22 cellular contexts compared by ENCODE assay signal in genomic region chr1:206940588-206940936, GRCh38. TPM values are rescaled to one million over a fixed set of nuclear protein-coding genes. Genes with fewer than 3 reads are reported as not detected.
DNase-seq lines count a peak whose midpoint lies in the region; ATAC-seq, FAIRE-seq and TF ChIP-seq lines count a peak whose summit lies in the region.
"Had no signal": no experiment of that assay in that cellular context is flagged by ENCODE, and none has a peak within 500 bp of the region (broad histone marks: within the 10 kb centered on the region; RNA-seq: fewer than 3 reads in every experiment).

No MANE protein-coding gene starts in this region.

- no peaks in the 10 kb centered on the region for H4K20me1 ChIP-seq in osteoblast (ENCODE audit: insufficient read depth, low read length)

- 86 to 97% methylated on average over 3 of the region's 3 CpGs for WGBS in esophagus squamous epithelium, 2 donors
- WGBS in small intestine, 3 donors, result 17 to 67% (median 32%) methylated on average over 3 of the region's 3 CpGs

- H3K27me3 ChIP-seq in breast epithelium (no peaks in the 10 kb centered on the region), esophagus squamous epithelium (peaks cover 0 to 10% (median 0%) of the 10 kb centered on the region in 4 donors), small intestine (ENCODE audit: control insufficient read depth in 2 of 2, insufficient read depth in 2 of 2, low read length in 2 of 2) (no peaks in the 10 kb centered on the region), osteoblast (ENCODE audit: insufficient read depth, low read length) (peaks cover 35% of the 10 kb centered on the region)

- POLR2A ChIA-PET in MCF 10A (lab: Yijun Ruan, JAX), result no interaction called here

- no peaks in the 10 kb centered on the region for H3K36me3 Mint-ChIP-seq in MCF 10A (ENCODE audit: insufficient read depth, unreplicated experiment)

- TF ChIP-seq CTCF in breast epithelium (IDR thresholded peaks at IDR 0.05), result no peak
- TF ChIP-seq CTCF in MCF 10A (IDR thresholded peaks at IDR 0.05; ENCODE audit: unreplicated experiment), result no peak
- TF ChIP-seq CTCF in esophagus squamous epithelium (IDR thresholded peaks at IDR 0.05), result no peak
- no peak for TF ChIP-seq CTCF in osteoblast (IDR thresholded peaks at IDR 0.05; ENCODE audit: extremely low read depth, low read depth, low read length)

- H3K4me3 Mint-ChIP-seq in MCF 10A (ENCODE audit: unreplicated experiment), result no peak overlapping the region
- H3K4me3 Mint-ChIP-seq: CD4-positive, alpha-beta T cell; HFFc6 had no signal

- CTCF ChIA-PET in MCF 10A (lab: Yijun Ruan, JAX), result interaction anchor here (1.3 to 1.4 kb wide), 3 partner anchors 9 to 451 kb away, joined by 3 to 5 read pairs (median 4); no protein-coding TSS in a partner anchor

- no peak overlapping the region for H3K27ac Mint-ChIP-seq in MCF 10A (ENCODE audit: low read depth, unreplicated experiment)
- H3K27ac Mint-ChIP-seq: CD4-positive, alpha-beta T cell; HFFc6 had no signal

- H3K27me3 Mint-ChIP-seq in MCF 10A (ENCODE audit: insufficient read depth, unreplicated experiment), result peaks cover 25% of the 10 kb centered on the region

- H3K4me3 ChIP-seq in breast epithelium, result no peak overlapping the region
- no peak overlapping the region for H3K4me3 ChIP-seq in esophagus squamous epithelium
- peak overlapping the region in 1 of 2 donors; percentile 17 for H3K4me3 ChIP-seq in small intestine (ENCODE audit: low read depth in 1 of 2, low read length in 2 of 2)
- no peak overlapping the region for H3K4me3 ChIP-seq in osteoblast (ENCODE audit: insufficient read depth, low read length)

- peaks cover 8% of the 10 kb centered on the region for H3K4me1 Mint-ChIP-seq in MCF 10A (ENCODE audit: insufficient read depth, unreplicated experiment)

- BruUV-seq in MCF 10A (replicated peaks; lab: Mats Ljungman, UMichigan), result no TSS peak

- no peak overlapping the region for H3K4me2 ChIP-seq in osteoblast (ENCODE audit: insufficient read depth, low read length)

- ATAC-seq in GM21528 (IDR thresholded peaks at IDR 0.05; ENCODE audit: low FRiP score, unreplicated experiment), result no peak
- ATAC-seq in GM19455 (IDR thresholded peaks at IDR 0.05; ENCODE audit: unreplicated experiment), result no peak
- no peak for ATAC-seq in GM19023 (IDR thresholded peaks at IDR 0.05; ENCODE audit: unreplicated experiment)
- ATAC-seq: HepG2 had no signal

- DNase-seq in breast epithelium (ENCODE audit: low spot score in 2 of 2) (no peak), MCF 10A (ENCODE audit: unreplicated experiment) (no peak), esophagus squamous epithelium (lab: John Stamatoyannopoulos, UW) (no peak), small intestine (no peak), osteoblast (ENCODE audit: insufficient read length, low spot score, missing footprints) (no peak)
- DNase-seq: AML-193; C1 segment of cervical spinal cord; CD4-positive, alpha-beta T cell; DMS79; EL; HCEC 1CT; HFFc6 had no signal

- H3K9me3 Mint-ChIP-seq in MCF 10A (ENCODE audit: unreplicated experiment), result no peaks in the 10 kb centered on the region
- H3K9me3 Mint-ChIP-seq: CD4-positive, alpha-beta T cell; HFFc6 had no signal

- no peaks in the 10 kb centered on the region for H3K36me3 ChIP-seq in breast epithelium
- H3K36me3 ChIP-seq in esophagus squamous epithelium, result no peaks in the 10 kb centered on the region
- H3K36me3 ChIP-seq in small intestine (ENCODE audit: control insufficient read depth in 2 of 2, insufficient read depth in 2 of 2, low read length in 2 of 2), result peaks cover 0 to 4% of the 10 kb centered on the region in 2 donors
- H3K36me3 ChIP-seq in osteoblast (ENCODE audit: insufficient read depth, low read length), result no peaks in the 10 kb centered on the region

- intact Hi-C loops in breast epithelium (cut with DNase I; ENCODE audit: low total_unique reads) (no loop called here), MCF 10A (cut with micrococcal nuclease) (no loop called here), esophagus squamous epithelium (cut with DNase I) (no loop called here)

- H3K4me1 ChIP-seq in breast epithelium (no peaks in the 10 kb centered on the region), esophagus squamous epithelium (peaks cover 0 to 22% (median 12%) of the 10 kb centered on the region in 3 donors), small intestine (ENCODE audit: control insufficient read depth in 2 of 2, insufficient read depth in 1 of 2, low read depth in 1 of 2, low read length in 1 of 2) (peaks cover 0 to 3% of the 10 kb centered on the region in 2 donors), osteoblast (ENCODE audit: insufficient read depth, low read length) (no peaks in the 10 kb centered on the region)

- H3K9me3 ChIP-seq in breast epithelium (no peaks in the 10 kb centered on the region), esophagus squamous epithelium (no peaks in the 10 kb centered on the region), small intestine (ENCODE audit: control insufficient read depth, low read depth) (no peaks in the 10 kb centered on the region), osteoblast (ENCODE audit: low read depth, low read length) (no peaks in the 10 kb centered on the region)

- no peak overlapping the region for H2AFZ ChIP-seq in osteoblast (ENCODE audit: low read length)

- TF ChIP-seq POLR2A in breast epithelium (IDR thresholded peaks at IDR 0.05) (no peak), esophagus squamous epithelium (IDR thresholded peaks at IDR 0.05) (no peak)

- FAIRE-seq in small intestine (lab: Jason Lieb, UNC), result no peak
- FAIRE-seq: G401.6, GM12891, HepG2, HTR-8/SVneo had no signal

- H3K27ac ChIP-seq in breast epithelium (peak overlapping the region; percentile 78 to 83), esophagus squamous epithelium (peak overlapping the region; percentile 51 to 67 (median 57)), small intestine (ENCODE audit: low read depth in 1 of 2, low read length in 1 of 2) (peak overlapping the region; percentile 58 to 77), osteoblast (ENCODE audit: low read depth, low read length) (no peak overlapping the region)
- H3K27ac ChIP-seq: 22Rv1 had no signal

- no peaks in the 10 kb centered on the region for H3K79me2 ChIP-seq in osteoblast (ENCODE audit: insufficient read depth, low read length)

RNA-seq across cellular contexts. Expression of gene PIGR, which starts 5.7 kb away (rescaled TPM):
- total RNA-seq in breast epithelium (100 to 1,000 TPM in 2 of 3 donors, under 1 TPM in 1; 0.16 to 205 (median 123) TPM), MCF 10A (2022) (not detected in 2 replicates), esophagus squamous epithelium (100 to 1,000 TPM in 1 of 4 donors, 1 to 10 TPM in 1, under 1 TPM in 1, not detected in 1; 0.99 to 144 (median 1.1) TPM), osteoblast (not detected in 2 replicates)
- polyA plus RNA-seq in small intestine, result 1,000 to 10,000 TPM in 1 of 3 donors, 100 to 1,000 TPM in 2; 381 to 3,013 (median 616) TPM
- total RNA-seq: A673; CD4-positive, alpha-beta T cell; H4; HepG2 had no signal
- polyA plus RNA-seq: HepG2 had no signal

RNA-seq across cellular contexts. Expression of gene FCMR, which starts 18.8 kb away (rescaled TPM):
- total RNA-seq in breast epithelium (10 to 100 TPM in 1 of 3 donors, 1 to 10 TPM in 2; 1.1 to 11.0 (median 3.3) TPM), MCF 10A (2022) (10.1 and 18.0 TPM in 2 replicates), esophagus squamous epithelium (1 to 10 TPM in 1 of 4 donors, under 1 TPM in 2, not detected in 1; 0.88 to 4.2 (median 1.00) TPM), osteoblast (0.29 TPM in 1 of 2 replicates, not detected in the other)
- polyA plus RNA-seq in small intestine, result 1 to 10 TPM; 1.1 to 6.9 (median 2.4) TPM
- total RNA-seq: A673, HepG2 had no signal
- polyA plus RNA-seq: HepG2 had no signal

RNA-seq across cellular contexts. Expression of gene FCAMR, which starts 29.7 kb away (rescaled TPM):
- not detected for total RNA-seq in breast epithelium
- not detected in 2 replicates for total RNA-seq in MCF 10A (2022)
- not detected for total RNA-seq in esophagus squamous epithelium
- polyA plus RNA-seq in small intestine, result 1 to 10 TPM in 1 of 3 donors, under 1 TPM in 2; 0.54 to 4.5 (median 0.67) TPM
- total RNA-seq in osteoblast, result not detected in 2 replicates
- total RNA-seq: A673; CD4-positive, alpha-beta T cell; H4; HepG2; HFFc6 had no signal
- polyA plus RNA-seq: HepG2 had no signal

RNA-seq across cellular contexts. Expression of gene IL24, which starts 43.3 kb away (rescaled TPM):
- total RNA-seq in breast epithelium (under 1 TPM in 1 of 3 donors, not detected in 2; 0.59 TPM), MCF 10A (2022) (0.58 and 1.1 TPM in 2 replicates), esophagus squamous epithelium (not detected), osteoblast (not detected in 2 replicates)
- polyA plus RNA-seq in small intestine, result under 1 TPM in 1 of 3 donors, not detected in 2; 0.24 TPM
- total RNA-seq: A673; CD4-positive, alpha-beta T cell; HepG2 had no signal
- polyA plus RNA-seq: HepG2 had no signal
